8 cellular contexts compared by ENCODE assay signal in genomic region chr1:156797212-156797871, GRCh38. TPM values are rescaled to one million over a fixed set of nuclear protein-coding genes. Genes with fewer than 3 reads are reported as not detected.
A peak's percentile ranks its signal among the peaks of the same experiment; 100 is the strongest.
DNase-seq lines count a peak whose midpoint lies in the region; ATAC-seq and TF ChIP-seq lines count a peak whose summit lies in the region.

No MANE protein-coding gene starts in this region.

- ATAC-seq in GM19043 (IDR thresholded peaks at IDR 0.05; ENCODE audit: low read depth, unreplicated experiment) (peak; percentile 57), GM21515 (IDR thresholded peaks at IDR 0.05; ENCODE audit: unreplicated experiment) (no peak)
- ATAC-seq in naive thymus-derived CD4-positive, alpha-beta T cell, result peak; percentile 89

- intact Hi-C loops in naive thymus-derived CD4-positive, alpha-beta T cell (cut with micrococcal nuclease), result loop anchor here (1.0 to 5.0 kb wide), 8 partner anchors 19 to 163 kb away; partner anchors contain the start of genes NTRK1 (in 2 of the 2) and SH2D2A (in 2 of the 2)

- H3K4me3 Mint-ChIP-seq in naive thymus-derived CD4-positive, alpha-beta T cell, result no peak overlapping the region

- peak overlapping the region in 5 of 9 donors; percentile 0 to 49 (median 18) for H3K27ac Mint-ChIP-seq in naive thymus-derived CD4-positive, alpha-beta T cell

- H3K36me3 Mint-ChIP-seq in naive thymus-derived CD4-positive, alpha-beta T cell, result peaks cover 18 to 48% (median 25%) of the 10 kb centered on the region in 5 donors

- CTCF ChIA-PET in naive thymus-derived CD4-positive, alpha-beta T cell (lab: Charles Lee), result interaction anchor here (0.7 to 5.3 kb wide), 11 partner anchors 8 to 130 kb away, joined by 3 to 61 read pairs (median 4); partner anchors contain the start of genes INSRR and NTRK1

- no peaks in the 10 kb centered on the region for H3K9me3 ChIP-seq in naive thymus-derived CD4-positive, alpha-beta T cell (ENCODE audit: control insufficient read depth in 2 of 3, low read length in 3 of 3)

- H3K4me1 Mint-ChIP-seq in naive thymus-derived CD4-positive, alpha-beta T cell, result peaks cover 0 to 24% (median 8%) of the 10 kb centered on the region in 7 donors

- POLR2A ChIA-PET in naive thymus-derived CD4-positive, alpha-beta T cell (lab: Charles Lee), result interaction anchor here (0.6 to 1.0 kb wide), 2 partner anchors 26 to 30 kb away, joined by 3 to 7 read pairs; partner anchors contain the start of gene PRCC

- H3K4me1 ChIP-seq in naive thymus-derived CD4-positive, alpha-beta T cell (ENCODE audit: control insufficient read depth in 2 of 2, insufficient read depth in 2 of 2, low read length in 2 of 2), result no peaks in the 10 kb centered on the region

- no peak overlapping the region for H3K4me3 ChIP-seq in naive thymus-derived CD4-positive, alpha-beta T cell (ENCODE audit: low read length)

- peak; percentile 90 for TF ChIP-seq CTCF in C4-2B (conservative IDR thresholded peaks at IDR 0.05)

- H3K27me3 Mint-ChIP-seq in naive thymus-derived CD4-positive, alpha-beta T cell, result no peaks in the 10 kb centered on the region

- H3K36me3 ChIP-seq in naive thymus-derived CD4-positive, alpha-beta T cell (ENCODE audit: control insufficient read depth in 2 of 3, insufficient read depth in 3 of 3, low read length in 3 of 3), result peaks cover 12 to 89% (median 20%) of the 10 kb centered on the region in 3 experiments

- no peaks in the 10 kb centered on the region for H3K9me3 Mint-ChIP-seq in naive thymus-derived CD4-positive, alpha-beta T cell

- no peak overlapping the region for H3K27ac ChIP-seq in C4-2B
- H3K27ac ChIP-seq in naive thymus-derived CD4-positive, alpha-beta T cell (ENCODE audit: low read depth, low read length), result no peak overlapping the region

- H3K27me3 ChIP-seq in naive thymus-derived CD4-positive, alpha-beta T cell (ENCODE audit: control insufficient read depth in 2 of 2, insufficient read depth in 2 of 2, low read length in 2 of 2), result no peaks in the 10 kb centered on the region

- DNase-seq in NCI-H2227 treated with DMSO at 0.1 percent for 48 hours (lab: John Stamatoyannopoulos, UW), result peak; percentile 66
- DNase-seq in activated CD4-positive, CD25-positive, alpha-beta regulatory T cell treated with anti-CD3 and anti-CD28 coated beads, Interleukin-2, amount 50 U/mL, for 16 hours (ENCODE audit: low read depth, low spot score), result peak; percentile 35
- peak; percentile 30 for DNase-seq in effector CD8-positive, alpha-beta T cell (lab: John Stamatoyannopoulos, UW)
- peak in 8 of 9 donors; percentile 47 to 76 (median 66) for DNase-seq in naive thymus-derived CD4-positive, alpha-beta T cell
- DNase-seq in GM19238 (ENCODE audit: insufficient read length, low spot score), result no peak

RNA-seq across cellular contexts. Expression of gene SH2D2A, which starts 19.3 kb away (rescaled TPM):
- 100 to 1,000 TPM in 1 of 5 experiments, 10 to 100 TPM in 4; 14.7 to 164 (median 54.3) TPM for total RNA-seq in naive thymus-derived CD4-positive, alpha-beta T cell
- polyA plus RNA-seq in naive thymus-derived CD4-positive, alpha-beta T cell, result 10 to 100 TPM; 12.7 to 15.7 TPM

RNA-seq across cellular contexts. Expression of gene PRCC, which starts 30.0 kb away (rescaled TPM):
- 10 to 100 TPM; 53.2 to 88.9 (median 61.7) TPM for total RNA-seq in naive thymus-derived CD4-positive, alpha-beta T cell
- 10 to 100 TPM; 40.9 to 60.8 TPM for polyA plus RNA-seq in naive thymus-derived CD4-positive, alpha-beta T cell

RNA-seq across cellular contexts. Expression of gene HDGF, which starts 45.9 kb away (rescaled TPM):
- total RNA-seq in naive thymus-derived CD4-positive, alpha-beta T cell, result 100 to 1,000 TPM in 1 of 5 experiments, 10 to 100 TPM in 4; 64.1 to 224 (median 91.2) TPM
- polyA plus RNA-seq in naive thymus-derived CD4-positive, alpha-beta T cell, result 10 to 100 TPM; 25.0 to 39.3 TPM

RNA-seq across cellular contexts. Expression of gene MRPL24, which starts 56.5 kb away (rescaled TPM):
- total RNA-seq in naive thymus-derived CD4-positive, alpha-beta T cell, result 10 to 100 TPM; 19.1 to 68.9 (median 47.2) TPM
- 10 to 100 TPM; 86.3 to 98.0 TPM for polyA plus RNA-seq in naive thymus-derived CD4-positive, alpha-beta T cell
